21 cellular contexts compared by ENCODE assay signal in the genomic region with DNA sequence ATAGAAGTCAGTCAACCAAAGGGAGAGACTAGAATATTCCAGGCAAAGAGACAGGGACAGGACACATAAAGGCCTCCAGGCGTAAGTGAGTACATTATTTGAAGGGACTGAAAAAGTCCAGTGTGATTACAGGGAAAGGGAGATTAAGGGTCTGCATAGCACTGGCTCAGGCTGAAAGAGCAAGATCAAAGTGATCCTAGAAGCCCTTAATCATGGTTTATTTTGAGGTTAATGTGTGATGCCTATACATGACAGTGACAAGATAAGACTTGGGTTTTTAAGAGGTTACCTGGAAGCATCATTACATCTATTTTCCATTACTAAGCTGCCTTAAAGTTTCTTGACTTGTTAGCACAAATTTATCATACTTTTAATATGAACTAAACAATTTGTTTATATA. TPM values are rescaled to one million over a fixed set of nuclear protein-coding genes. Genes with fewer than 3 reads are reported as not detected.
"Had no signal": no experiment of that assay in that cellular context is flagged by ENCODE, and none has a peak within 500 bp of the region (broad histone marks: within the 10 kb centered on the region; RNA-seq: fewer than 3 reads in every experiment).

No MANE protein-coding gene starts in this region.

- H3K4me1 Mint-ChIP-seq: activated B cell treated with CpG ODN at 0.5 μM for 24 hours, nephron had no signal

- H3K27me3 Mint-ChIP-seq: activated B cell treated with CpG ODN at 0.5 μM for 24 hours; activated T-helper 17 cell treated with anti-CD3 and anti-CD28 coated beads, Interleukin-2, amount 50 U/mL, for 72 hours; central memory CD8-positive, alpha-beta T cell; dendritic cell treated with granulocyte-macrophage colony-stimulating factor and Interleukin-4, amounts not matched to agents 40 ng/mL and 50 ng/mL, for 4 days had no signal

- ATAC-seq: activated T-helper 17 cell treated with anti-CD3 and anti-CD28 coated beads, Interleukin-2, amount 50 U/mL, for 72 hours; lower lobe of right lung had no signal

- H3K27ac Mint-ChIP-seq: activated B cell treated with CpG ODN at 0.5 μM for 24 hours; activated T-helper 17 cell treated with anti-CD3 and anti-CD28 coated beads, Interleukin-2, amount 50 U/mL, for 72 hours; dendritic cell treated with granulocyte-macrophage colony-stimulating factor and Interleukin-4, amounts not matched to agents 40 ng/mL and 50 ng/mL, for 4 days; nephron had no signal

- DNase-seq: activated B cell treated with CpG ODN at 0.5 μM for 24 hours; activated CD4-positive, alpha-beta T cell treated with anti-CD3 and anti-CD28 coated beads, Interleukin-2, amount 50 U/mL, for 4 hours; activated naive CD4-positive, alpha-beta T cell; activated T-cell treated with anti-CD3 and anti-CD28 coated beads for 4 hours; aorta; brain microvascular endothelial cell; effector CD8-positive, alpha-beta T cell; heart right ventricle; lower lobe of right lung; nucleus accumbens; stimulated activated CD8-positive, alpha-beta memory T cell treated with anti-CD3 and anti-CD28 coated beads, Interleukin-4, amount 100 ng/mL, for 48 hours; stimulated activated naive CD4-positive, alpha-beta T cell treated with Interleukin-2 at 50 U/mL for 16 hours; SW 1271; uterus had no signal

- H3K4me3 Mint-ChIP-seq: activated B cell treated with CpG ODN at 0.5 μM for 24 hours; activated T-helper 17 cell treated with anti-CD3 and anti-CD28 coated beads, Interleukin-2, amount 50 U/mL, for 72 hours; central memory CD8-positive, alpha-beta T cell; dendritic cell treated with granulocyte-macrophage colony-stimulating factor and Interleukin-4, amounts not matched to agents 40 ng/mL and 50 ng/mL, for 4 days; nephron had no signal

RNA-seq across cellular contexts. Expression of gene UGT3A2, which starts 59.2 kb away (rescaled TPM):
- total RNA-seq: activated B cell treated with CpG ODN at 0.5 μM for 24 hours, aorta, esophagus muscularis mucosa, heart right ventricle, lower lobe of right lung, mesenteric fat pad, tibial nerve, uterus had no signal
